Comparison of ENCODE assay signal across 28 cellular contexts in the genomic region with DNA sequence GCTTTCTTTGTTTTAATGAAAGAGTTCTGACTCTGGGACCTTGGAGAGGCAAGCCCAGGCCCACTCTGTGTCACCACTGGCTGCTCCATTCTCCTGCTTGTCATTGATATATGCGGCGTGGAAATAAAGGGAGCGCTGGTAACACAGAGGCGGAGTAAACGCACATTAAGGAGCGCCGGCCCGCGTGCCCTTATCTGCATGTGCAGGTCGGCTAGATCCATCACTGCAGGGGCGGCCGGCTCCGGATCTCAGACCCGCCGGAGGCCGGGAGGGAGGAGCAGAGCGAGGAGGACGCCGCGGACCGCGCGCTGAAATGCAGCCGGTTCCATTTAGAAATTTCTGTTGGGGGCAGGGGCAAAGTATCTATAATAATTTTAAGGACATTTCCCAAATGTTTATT.
A peak's percentile ranks its signal among the peaks of the same experiment; 100 is the strongest.
DNase-seq lines count a peak whose midpoint lies in the region; ATAC-seq, FAIRE-seq and TF ChIP-seq lines count a peak whose summit lies in the region.
"Had no signal": no experiment of that assay in that cellular context is flagged by ENCODE, and none has a peak within 500 bp of the region (broad histone marks: within the 10 kb centered on the region; RNA-seq: fewer than 3 reads in every experiment).

No MANE protein-coding gene starts in this region.

- no peak for TF ChIP-seq CTCF in SK-N-SH (IDR thresholded peaks at IDR 0.05)
- no peak for TF ChIP-seq CTCF in kidney (IDR thresholded peaks at IDR 0.05; ENCODE audit: borderline replicate concordance, extremely low read depth, insufficient read depth)
- TF ChIP-seq CTCF in HFFc6 (IDR thresholded peaks at IDR 0.05), result no peak

- no peaks in the 10 kb centered on the region for H3F3A ChIP-seq in SK-N-SH (replicated peaks; ENCODE audit: insufficient read depth)

- no peaks in the 10 kb centered on the region for H3K36me3 ChIP-seq in SK-N-SH (replicated peaks in 1 of 2; ENCODE audit: control insufficient read depth in 1 of 2, insufficient read depth in 2 of 2, low read length in 1 of 2)
- H3K36me3 ChIP-seq in H7 (replicated peaks; ENCODE audit: control insufficient read depth, insufficient read depth, low read length), result no peaks in the 10 kb centered on the region
- H3K36me3 ChIP-seq in kidney (ENCODE audit: control insufficient read depth in 1 of 2, insufficient read depth in 2 of 2, low read length in 2 of 2), result no peaks in the 10 kb centered on the region
- H3K36me3 ChIP-seq: breast epithelium, heart left ventricle, MG63, ovary had no signal

- H3K4me3 Mint-ChIP-seq in HFFc6, result no peak overlapping the region
- H3K4me3 Mint-ChIP-seq: activated naive CD4-positive, alpha-beta T cell treated with anti-CD3 and anti-CD28 coated beads, Interleukin-2, amount 10 ng/mL, durations not matched to agents 7 days and 5 days; activated T-cell treated with anti-CD3 and anti-CD28 coated beads, Interleukin-2, amount 50 U/mL, for 72 hours; naive thymus-derived CD4-positive, alpha-beta T cell; stimulated activated naive B cell treated with anti-CD40 and anti-IgM and Interleukin-4, amounts not matched to agents 10 μg/mL and 1 μg/mL and 100 μg/mL, for 72 hours had no signal

- H3K4me2 ChIP-seq in SK-N-SH, result no peak overlapping the region

- CTCF ChIA-PET in SK-N-SH (lab: Yijun Ruan, JAX), result interaction anchor here (1.0 kb wide), 1 partner anchor 10 kb away, joined by 5 read pairs; no protein-coding TSS in a partner anchor

- H3K9me3 ChIP-seq in SK-N-SH (no peaks in the 10 kb centered on the region), kidney (ENCODE audit: control insufficient read depth in 1 of 2, low read length in 2 of 2) (no peaks in the 10 kb centered on the region)
- H3K9me3 ChIP-seq: breast epithelium, heart left ventricle, MG63, ovary had no signal

- H3K4me1 ChIP-seq in SK-N-SH (ENCODE audit: control insufficient read depth in 1 of 2, insufficient read depth in 2 of 2, low read depth in 1 of 2, low read length in 1 of 2) (no peaks in the 10 kb centered on the region), kidney (ENCODE audit: control insufficient read depth in 1 of 2, insufficient read depth in 1 of 2, low read depth in 1 of 2, low read length in 2 of 2) (no peaks in the 10 kb centered on the region)
- H3K4me1 ChIP-seq: breast epithelium, heart left ventricle had no signal

- H4K20me1 ChIP-seq in SK-N-SH (ENCODE audit: insufficient read depth), result no peaks in the 10 kb centered on the region

- no peak overlapping the region for H3K27ac Mint-ChIP-seq in HFFc6
- H3K27ac Mint-ChIP-seq: activated naive CD4-positive, alpha-beta T cell treated with anti-CD3 and anti-CD28 coated beads, Interleukin-2, amount 10 ng/mL, durations not matched to agents 7 days and 5 days; activated T-cell treated with anti-CD3 and anti-CD28 coated beads, Interleukin-2, amount 50 U/mL, for 72 hours; naive thymus-derived CD4-positive, alpha-beta T cell; stimulated activated naive B cell treated with anti-CD40 and anti-IgM and Interleukin-4, amounts not matched to agents 10 μg/mL and 1 μg/mL and 100 μg/mL, for 72 hours had no signal

- no peaks in the 10 kb centered on the region for H3K79me2 ChIP-seq in SK-N-SH (ENCODE audit: insufficient read depth)

- no peaks in the 10 kb centered on the region for H3K36me3 Mint-ChIP-seq in HFFc6 (ENCODE audit: low read depth)
- H3K36me3 Mint-ChIP-seq: activated naive CD4-positive, alpha-beta T cell treated with anti-CD3 and anti-CD28 coated beads, Interleukin-2, amount 10 ng/mL, durations not matched to agents 7 days and 5 days; naive thymus-derived CD4-positive, alpha-beta T cell; stimulated activated naive B cell treated with anti-CD40 and anti-IgM and Interleukin-4, amounts not matched to agents 10 μg/mL and 1 μg/mL and 100 μg/mL, for 72 hours had no signal

- intact Hi-C loops in kidney (cut with DNase I) (no loop called here), sciatic nerve (cut with DNase I) (no loop called here)

- WGBS in SK-N-SH (ENCODE audit: low lambda C conversion rate), result 23% methylated on average over 18 of the region's 24 CpGs

- peaks cover 20% of the 10 kb centered on the region for H3K27me3 Mint-ChIP-seq in HFFc6 (ENCODE audit: insufficient read depth)

- H3K9me2 ChIP-seq in SK-N-SH, result no peaks in the 10 kb centered on the region

- no peak overlapping the region for H2AFZ ChIP-seq in SK-N-SH (ENCODE audit: low read depth)

- no peak for TF ChIP-seq RAD21 in SK-N-SH (IDR thresholded peaks at IDR 0.05; ENCODE audit: low read length)

- H3K9ac ChIP-seq in SK-N-SH (no peak overlapping the region), kidney (ENCODE audit: low read length in 2 of 2) (no peak overlapping the region)

- H3K27ac ChIP-seq in SK-N-SH (ENCODE audit: low read depth in 2 of 2, low read length in 1 of 2), result no peak overlapping the region
- no peak overlapping the region for H3K27ac ChIP-seq in kidney (ENCODE audit: low read depth in 2 of 2, low read length in 2 of 2)
- H3K27ac ChIP-seq: 22Rv1, breast epithelium, C4-2B, heart left ventricle, ovary had no signal

- no peak for ATAC-seq in SK-N-SH treated with all-trans-retinoic acid at 6 μM for 48 hours
- ATAC-seq in sciatic nerve, result no peak
- ATAC-seq: activated CD4-positive, CD25-positive, alpha-beta regulatory T cell treated with anti-CD3 and anti-CD28 coated beads, Interleukin-2, amount 50 U/mL, for 24 hours; activated T-cell treated with anti-CD3 and anti-CD28 coated beads, Interleukin-2, amount 50 U/mL, for 72 hours; heart left ventricle; left cardiac atrium; naive thymus-derived CD4-positive, alpha-beta T cell; right cardiac atrium; stimulated activated naive B cell treated with anti-CD40 and anti-IgM and Interleukin-4, amounts not matched to agents 10 μg/mL and 1 μg/mL and 100 μg/mL, for 72 hours had no signal

- no peak for TF ChIP-seq EP300 in SK-N-SH (IDR thresholded peaks at IDR 0.05; ENCODE audit: borderline replicate concordance in 1 of 2, low read depth in 1 of 2, low read length in 1 of 2)

- FAIRE-seq in kidney (lab: Jason Lieb, UNC), result no peak
- FAIRE-seq: TTC549 had no signal

- H3K4me1 Mint-ChIP-seq in HFFc6 (ENCODE audit: low read depth), result no peaks in the 10 kb centered on the region

- POLR2A ChIA-PET in SK-N-SH (lab: Yijun Ruan, JAX), result no interaction called here

- no peak overlapping the region for H3K4me3 ChIP-seq in SK-N-SH (ENCODE audit: low read depth in 2 of 2, low read length in 1 of 2)
- no peak overlapping the region for H3K4me3 ChIP-seq in H7 (ENCODE audit: insufficient read depth, low read depth, low read length)
- no peak overlapping the region for H3K4me3 ChIP-seq in kidney (ENCODE audit: low read length in 2 of 2)
- H3K4me3 ChIP-seq: breast epithelium, heart left ventricle, MG63, ovary had no signal

- no peaks in the 10 kb centered on the region for H3K9me3 Mint-ChIP-seq in HFFc6
- H3K9me3 Mint-ChIP-seq: activated naive CD4-positive, alpha-beta T cell treated with anti-CD3 and anti-CD28 coated beads, Interleukin-2, amount 10 ng/mL, durations not matched to agents 7 days and 5 days; activated T-cell treated with anti-CD3 and anti-CD28 coated beads, Interleukin-2, amount 50 U/mL, for 72 hours; naive thymus-derived CD4-positive, alpha-beta T cell; stimulated activated naive B cell treated with anti-CD40 and anti-IgM and Interleukin-4, amounts not matched to agents 10 μg/mL and 1 μg/mL and 100 μg/mL, for 72 hours had no signal

- DNase-seq in SK-N-SH, result peak; percentile 51
- DNase-seq in H7, result peak; percentile 26
- DNase-seq in kidney, result peak; percentile 59
- peak; percentile 36 for DNase-seq in sciatic nerve (ENCODE audit: low spot score)
- DNase-seq in anterior cingulate cortex (lab: John Stamatoyannopoulos, UW), result no peak
- DNase-seq in pons (ENCODE audit: low spot score), result no peak
- no peak for DNase-seq in HFFc6
- DNase-seq: activated T-cell treated with anti-CD3 and anti-CD28 coated beads, Interleukin-2, amount 50 U/mL, for 72 hours; amygdala; Calu3; effector memory CD4-positive, alpha-beta T cell; foreskin fibroblast; heart left ventricle; left cardiac atrium; MG63; NCI-H1417; NCI-H82; ovary; right cardiac atrium; stimulated activated naive B cell treated with anti-CD40 and anti-IgM and Interleukin-4, amounts not matched to agents 10 μg/mL and 1 μg/mL and 100 μg/mL, for 72 hours had no signal

- peaks cover 75% of the 10 kb centered on the region for H3K27me3 ChIP-seq in SK-N-SH (ENCODE audit: insufficient read depth)
- peaks cover 4% of the 10 kb centered on the region for H3K27me3 ChIP-seq in H7 (ENCODE audit: control insufficient read depth, insufficient read depth, low read length)
- H3K27me3 ChIP-seq: ovary had no signal

TF ChIP-seq in SK-N-SH, 30 proteins besides CTCF, POLR2A, EP300 and RAD21 (continues in another document):
- TF ChIP-seq EZH2phosphoT487 (IDR thresholded peaks at IDR 0.05; ENCODE audit: borderline replicate concordance, low read depth), result no peak
- TF ChIP-seq JUND (IDR thresholded peaks at IDR 0.05), result no peak
- no peak for TF ChIP-seq CHD2 (IDR thresholded peaks at IDR 0.05; ENCODE audit: low read length, partially characterized antibody)
- no peak for TF ChIP-seq POLR2AphosphoS5 (IDR thresholded peaks at IDR 0.05; ENCODE audit: low read depth, low read length)
- TF ChIP-seq, protein P1, sequence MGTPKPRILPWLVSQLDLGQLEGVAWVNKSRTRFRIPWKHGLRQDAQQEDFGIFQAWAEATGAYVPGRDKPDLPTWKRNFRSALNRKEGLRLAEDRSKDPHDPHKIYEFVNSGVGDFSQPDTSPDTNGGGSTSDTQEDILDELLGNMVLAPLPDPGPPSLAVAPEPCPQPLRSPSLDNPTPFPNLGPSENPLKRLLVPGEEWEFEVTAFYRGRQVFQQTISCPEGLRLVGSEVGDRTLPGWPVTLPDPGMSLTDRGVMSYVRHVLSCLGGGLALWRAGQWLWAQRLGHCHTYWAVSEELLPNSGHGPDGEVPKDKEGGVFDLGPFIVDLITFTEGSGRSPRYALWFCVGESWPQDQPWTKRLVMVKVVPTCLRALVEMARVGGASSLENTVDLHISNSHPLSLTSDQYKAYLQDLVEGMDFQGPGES (IDR thresholded peaks at IDR 0.05; ENCODE audit: low read depth, low read length), result no peak

TF ChIP-seq in SK-N-SH treated with all-trans-retinoic acid at 6 μM for 48 hours, 23 proteins besides CTCF, POLR2A, EP300 and RAD21 (continues in another document):
- TF ChIP-seq ARNTL (CRISPR knock-in tag; IDR thresholded peaks at IDR 0.05; ENCODE audit: borderline replicate concordance, low read depth) (no peak), ZFP30 (CRISPR knock-in tag; IDR thresholded peaks at IDR 0.05) (no peak), ZC3H10 (CRISPR knock-in tag; IDR thresholded peaks at IDR 0.05) (no peak), RARB (CRISPR knock-in tag; IDR thresholded peaks at IDR 0.05) (no peak), TOX (CRISPR knock-in tag; IDR thresholded peaks at IDR 0.05; ENCODE audit: borderline replicate concordance) (no peak), ESRRG (CRISPR knock-in tag; IDR thresholded peaks at IDR 0.05) (no peak)

Comparison
In these comparisons a context has a peak if more than half of its experiments do, and no peak if none do; other contexts are left out.
1. DNase-seq: peak in SK-N-SH (single experiment), H7 (single experiment), kidney (single experiment) and sciatic nerve (single experiment); none in anterior cingulate cortex (0 of 58), pons (single experiment) and HFFc6 (single experiment).